Comparison of ENCODE assay signal across 11 cellular contexts in genomic region chr4:105894570-105895323, GRCh38. TPM values are rescaled to one million over a fixed set of nuclear protein-coding genes. Genes with fewer than 3 reads are reported as not detected.
DNase-seq lines count a peak whose midpoint lies in the region; ATAC-seq lines count a peak whose summit lies in the region.
"Had no signal": no experiment of that assay in that cellular context is flagged by ENCODE, and none has a peak within 500 bp of the region (broad histone marks: within the 10 kb centered on the region; RNA-seq: fewer than 3 reads in every experiment).

No MANE protein-coding gene starts in this region.

- no peak overlapping the region for H3K27ac Mint-ChIP-seq in stimulated activated naive CD8-positive, alpha-beta T cell treated with anti-CD3 and anti-CD28 coated beads, Interleukin-15, amount 100 ng/mL, for 72 hours
- H3K27ac Mint-ChIP-seq: memory B cell, T-cell had no signal

- H3K27me3 Mint-ChIP-seq in stimulated activated naive CD8-positive, alpha-beta T cell treated with anti-CD3 and anti-CD28 coated beads, Interleukin-15, amount 100 ng/mL, for 72 hours: peaks cover 82% of the 10 kb centered on the region

- peaks cover 0 to 5% of the 10 kb centered on the region in 2 donors for H3K9me3 Mint-ChIP-seq in stimulated activated naive CD8-positive, alpha-beta T cell treated with anti-CD3 and anti-CD28 coated beads, Interleukin-15, amount 100 ng/mL, for 72 hours
- H3K9me3 Mint-ChIP-seq: memory B cell had no signal

- no peak overlapping the region for H3K4me3 Mint-ChIP-seq in stimulated activated naive CD8-positive, alpha-beta T cell treated with anti-CD3 and anti-CD28 coated beads, Interleukin-15, amount 100 ng/mL, for 72 hours
- H3K4me3 Mint-ChIP-seq: memory B cell, T-cell had no signal

- H3K4me3 ChIP-seq in iPS-18c (ENCODE audit: insufficient read depth, low read depth, low read length): peak overlapping the region; percentile 52
- H3K4me3 ChIP-seq: BLaER1 had no signal

- DNase-seq in NCI-H2196 (lab: John Stamatoyannopoulos, UW; ENCODE audit: unreplicated experiment) (peak; percentile 42), NCI-H2196 treated with DMSO at 0.1 percent for 48 hours (lab: John Stamatoyannopoulos, UW; ENCODE audit: unreplicated experiment) (no peak), SK-N-DZ (ENCODE audit: low spot score) (peak; percentile 8), SKM-1 (lab: John Stamatoyannopoulos, UW; ENCODE audit: unreplicated experiment) (no peak)
- no peak for DNase-seq in stimulated activated naive CD8-positive, alpha-beta T cell treated with anti-CD3 and anti-CD28 coated beads, Interleukin-15, amount 100 ng/mL, for 72 hours
- DNase-seq in activated CD4-positive, CD25-positive, alpha-beta regulatory T cell treated with anti-CD3 and anti-CD28 coated beads, Interleukin-2, amount 50 U/mL, for 72 hours: no peak
- DNase-seq: T-cell had no signal

- peaks cover 3% of the 10 kb centered on the region for H3K9me3 ChIP-seq in iPS-18c (ENCODE audit: control insufficient read depth, insufficient read depth, low read length)

- H3K4me1 Mint-ChIP-seq in stimulated activated naive CD8-positive, alpha-beta T cell treated with anti-CD3 and anti-CD28 coated beads, Interleukin-15, amount 100 ng/mL, for 72 hours: peaks cover 12% of the 10 kb centered on the region

- peak; percentile 45 for ATAC-seq in HG03135 (IDR thresholded peaks at IDR 0.05; ENCODE audit: unreplicated experiment)
- peak; percentile 8 for ATAC-seq in stimulated activated naive CD8-positive, alpha-beta T cell treated with anti-CD3 and anti-CD28 coated beads, Interleukin-15, amount 100 ng/mL, for 72 hours

RNA-seq across cellular contexts. Expression of gene NPNT, which starts 0.5 kb away (rescaled TPM):
- polyA plus RNA-seq in SK-N-DZ (2014; cell fraction: cytosol; rRNA removed): 5.2 and 5.3 TPM in 2 replicates
- polyA plus RNA-seq in SK-N-DZ (2014; cell fraction: nucleus; rRNA removed): 6.2 and 9.1 TPM in 2 replicates

Comparison
In these comparisons a context has a peak if more than half of its experiments do, and no peak if none do; other contexts are left out.
1. DNase-seq: peak in NCI-H2196 (single experiment) and SK-N-DZ (single experiment); none in NCI-H2196 treated with DMSO at 0.1 percent for 48 hours (single experiment), stimulated activated naive CD8-positive, alpha-beta T cell treated with anti-CD3 and anti-CD28 coated beads, Interleukin-15, amount 100 ng/mL, for 72 hours (0 of 2), SKM-1 (single experiment) and activated CD4-positive, CD25-positive, alpha-beta regulatory T cell treated with anti-CD3 and anti-CD28 coated beads, Interleukin-2, amount 50 U/mL, for 72 hours (single experiment).